9 cellular contexts compared by ENCODE assay signal in genomic region chr9:109098960-109099308, GRCh38. TPM values are rescaled to one million over a fixed set of nuclear protein-coding genes. Genes with fewer than 3 reads are reported as not detected.
DNase-seq lines count a peak whose midpoint lies in the region; ATAC-seq and TF ChIP-seq lines count a peak whose summit lies in the region.
"Had no signal": no experiment of that assay in that cellular context is flagged by ENCODE, and none has a peak within 500 bp of the region (broad histone marks: within the 10 kb centered on the region; RNA-seq: fewer than 3 reads in every experiment).

No MANE protein-coding gene starts in this region.

- CTCF ChIA-PET in AG04450 (lab: Charles Lee) = interaction anchor here (1.0 kb wide), 1 partner anchor 11 kb away, joined by 6 read pairs; no protein-coding TSS in a partner anchor

- no peak for TF ChIP-seq POLR2A in erythroblast (IDR thresholded peaks at IDR 0.05; ENCODE audit: low read length)

- H3K27me3 ChIP-seq in AG04450 (ENCODE audit: control insufficient read depth, insufficient read depth, low read length) (no peaks in the 10 kb centered on the region), KMS-11 (ENCODE audit: insufficient read depth, low read depth) (no peaks in the 10 kb centered on the region)

- no peak for DNase-seq in AG04450 (ENCODE audit: low read depth, low spot score)
- DNase-seq in erythroblast (lab: John Stamatoyannopoulos, UW) = peak; percentile 41 to 55
- peak; percentile 58 for DNase-seq in pons (ENCODE audit: low spot score)
- no peak for DNase-seq in ureter (ENCODE audit: low spot score)
- DNase-seq in NCI-H1436 (lab: John Stamatoyannopoulos, UW) = no peak
- DNase-seq in activated CD8-positive, alpha-beta memory T cell treated with anti-CD3 and anti-CD28 coated beads for 24 hours = no peak
- DNase-seq: stimulated activated CD4-positive, alpha-beta T cell treated with anti-CD3 and anti-CD28 coated beads, Interleukin-4, amount 100 ng/mL, for 24 hours had no signal

- H3K9me3 ChIP-seq in AG04450 (ENCODE audit: control insufficient read depth, insufficient read depth, low read length) = no peaks in the 10 kb centered on the region

- H3K27ac ChIP-seq in AG04450 (ENCODE audit: low read depth, low read length) (peak overlapping the region; percentile 66), KMS-11 (no peak overlapping the region; the same call in 1 of the 2 replicates)

- no peak overlapping the region for H3K4me3 ChIP-seq in AG04450 (ENCODE audit: low read depth, low read length)
- no peak overlapping the region for H3K4me3 ChIP-seq in KMS-11 (IDR thresholded peaks at IDR 0.05; ENCODE audit: insufficient read depth, low read depth, low read length)

- H2AFZ ChIP-seq in KMS-11 (ENCODE audit: low read depth) = no peak overlapping the region

- H3K4me2 ChIP-seq in KMS-11 = peak overlapping the region; percentile 62; the same call in 1 of the 2 replicates

- H3K4me1 ChIP-seq in KMS-11 (ENCODE audit: low read depth, poor library complexity, severe bottlenecking) = peaks cover 69% of the 10 kb centered on the region

- H3K79me2 ChIP-seq in KMS-11 (ENCODE audit: insufficient read depth, low read depth) = peaks cover 59% of the 10 kb centered on the region

- H3K36me3 ChIP-seq in KMS-11 (ENCODE audit: insufficient read depth) = no peaks in the 10 kb centered on the region

- H3K9ac ChIP-seq in KMS-11 = no peak overlapping the region

- H4K20me1 ChIP-seq in KMS-11 (ENCODE audit: insufficient read depth) = peaks cover 17% of the 10 kb centered on the region

- POLR2A ChIA-PET in AG04450 (lab: Yijun Ruan, JAX) = no interaction called here

- no peak for ATAC-seq in GM18907 (IDR thresholded peaks at IDR 0.05; ENCODE audit: unreplicated experiment)

- no peak for TF ChIP-seq CTCF in AG04450 (IDR thresholded peaks at IDR 0.05; ENCODE audit: low read depth, low read length)
- TF ChIP-seq CTCF in KMS-11 (conservative IDR thresholded peaks at IDR 0.05; ENCODE audit: low read depth, low read length) = no peak

RNA-seq across cellular contexts. Expression of gene TMEM245, which starts 20.8 kb away (rescaled TPM):
- polyA plus RNA-seq in AG04450 (2011; rRNA removed) = 36.1 and 42.0 TPM in 2 replicates
- polyA minus RNA-seq in AG04450 (2011; rRNA and poly(A)+ RNA removed) = 61.9 and 67.3 TPM in 2 replicates
- 67.7 TPM for total RNA-seq in ureter

Comparison
In these comparisons a context has a peak if more than half of its experiments do, and no peak if none do; other contexts are left out.
1. DNase-seq: peak in erythroblast (2 of 2) and pons (single experiment); none in AG04450 (single experiment), ureter (single experiment), NCI-H1436 (single experiment) and activated CD8-positive, alpha-beta memory T cell treated with anti-CD3 and anti-CD28 coated beads for 24 hours (single experiment).